ENCODE assay signal across 9 cellular contexts in genomic region chr6:16669227-16669626, GRCh38.
A peak's percentile ranks its signal among the peaks of the same experiment; 100 is the strongest.
DNase-seq lines count a peak whose midpoint lies in the region; FAIRE-seq and TF ChIP-seq lines count a peak whose summit lies in the region.
"Had no signal": no experiment of that assay in that cellular context is flagged by ENCODE, and none has a peak within 500 bp of the region (broad histone marks: within the 10 kb centered on the region; RNA-seq: fewer than 3 reads in every experiment).

No MANE protein-coding gene starts in this region.

- WGBS in small intestine, 3 donors = 67 to 84% (median 74%) methylated on average over 3 of the region's 3 CpGs
- 91% methylated on average over 1 of the region's 3 CpGs; no CpG with 5 or more reads in 1 of the 2 experiments for WGBS in endodermal cell (ENCODE audit: insufficient coverage in 1 of 2, insufficient read length in 1 of 2), 2 experiments

- H3K27ac Mint-ChIP-seq in endodermal cell = no peak overlapping the region

- CTCF ChIA-PET in PC-9 (lab: Charles Lee) = no interaction called here

- DNase-seq in Caki2 (ENCODE audit: low read depth) (peak; percentile 62), PC-9 (peak; percentile 67 to 74), small intestine (peak; percentile 50), NCI-H128 (lab: John Stamatoyannopoulos, UW; ENCODE audit: unreplicated experiment) (no peak), endodermal cell (no peak), NCI-H510A (lab: John Stamatoyannopoulos, UW) (no peak), GM20000 (ENCODE audit: low spot score) (no peak)
- peak; percentile 90 for DNase-seq in activated effector memory CD4-positive, alpha-beta T cell treated with anti-CD3 and anti-CD28 coated beads, Interleukin-2, amount 50 U/mL, for 16 hours
- DNase-seq: amygdala had no signal

- POLR2A ChIA-PET in PC-9 (lab: Charles Lee; ENCODE audit: unreplicated experiment) = interaction anchor here (1.0 kb wide), 1 partner anchor 12 kb away, joined by 14 read pairs; no protein-coding TSS in a partner anchor

- H3K9me3 ChIP-seq in PC-9 (ENCODE audit: insufficient read depth, low read depth) = no peaks in the 10 kb centered on the region
- H3K9me3 ChIP-seq in small intestine (ENCODE audit: control insufficient read depth, low read depth) = no peaks in the 10 kb centered on the region
- no peaks in the 10 kb centered on the region for H3K9me3 ChIP-seq in endodermal cell (ENCODE audit: control insufficient read depth, low read length)

- TF ChIP-seq CTCF in PC-9 (conservative IDR thresholded peaks at IDR 0.05) = no peak
- no peak for TF ChIP-seq CTCF in endodermal cell (conservative IDR thresholded peaks at IDR 0.05)
- no peak for TF ChIP-seq CTCF in GM20000 (IDR thresholded peaks at IDR 0.05; ENCODE audit: extremely low read depth, missing control alignments)

- H3K9me3 Mint-ChIP-seq in endodermal cell = no peaks in the 10 kb centered on the region

- intact Hi-C loops in PC-9 (cut with micrococcal nuclease; ENCODE audit: unreplicated experiment) = no loop called here

- 0 out of 2 replicates have a peak, but pooled peaks cover 4% of the 10 kb centered on the region for H3K36me3 ChIP-seq in PC-9 (ENCODE audit: low read depth)
- H3K36me3 ChIP-seq in small intestine (ENCODE audit: control insufficient read depth in 2 of 2, insufficient read depth in 2 of 2, low read length in 2 of 2) = no peaks in the 10 kb centered on the region
- no peaks in the 10 kb centered on the region for H3K36me3 ChIP-seq in endodermal cell (ENCODE audit: control insufficient read depth, insufficient read depth, low read length)

- no peak overlapping the region for H3K4me3 Mint-ChIP-seq in endodermal cell

- peak overlapping the region; percentile 35 for H3K4me2 ChIP-seq in PC-9

- H3K4me3 ChIP-seq in PC-9 (no peak overlapping the region), small intestine (ENCODE audit: low read depth in 1 of 2, low read length in 2 of 2) (no peak overlapping the region), endodermal cell (ENCODE audit: low read length) (no peak overlapping the region)

- H3K4me1 Mint-ChIP-seq in endodermal cell = peaks cover 18% of the 10 kb centered on the region

- in situ Hi-C loops in Caki2 (cut with HindIII; ENCODE audit: low pct_unique_long_range_greater_than_20kb, low sequenced_read_pairs) = no loop called here

- no peaks in the 10 kb centered on the region for H3K79me2 ChIP-seq in PC-9 (ENCODE audit: low read depth)

- H3K4me1 ChIP-seq in PC-9 (replicated peaks; ENCODE audit: insufficient read depth) (peaks cover 44% of the 10 kb centered on the region), small intestine (ENCODE audit: control insufficient read depth in 2 of 2, insufficient read depth in 1 of 2, low read depth in 1 of 2, low read length in 1 of 2) (peaks cover 2 to 11% of the 10 kb centered on the region in 2 donors), endodermal cell (ENCODE audit: control insufficient read depth, insufficient read depth, low read length) (no peaks in the 10 kb centered on the region)

- H3K27ac ChIP-seq in PC-9 = peak overlapping the region; percentile 82
- no peak overlapping the region for H3K27ac ChIP-seq in small intestine (ENCODE audit: low read depth in 1 of 2, low read length in 1 of 2)
- H3K27ac ChIP-seq in endodermal cell (ENCODE audit: low read depth, low read length) = no peak overlapping the region

- no TSS peak for BruUV-seq in PC-9 (replicated peaks; lab: Mats Ljungman, UMichigan)

- H3K27me3 Mint-ChIP-seq in endodermal cell (ENCODE audit: insufficient read depth) = no peaks in the 10 kb centered on the region

- no peaks in the 10 kb centered on the region for H3K36me3 Mint-ChIP-seq in endodermal cell (ENCODE audit: low read depth)

- H3K9ac ChIP-seq in endodermal cell (ENCODE audit: extremely low read depth, low read length, poor library complexity, severe bottlenecking) = no peak overlapping the region

- H3F3A ChIP-seq in PC-9 (ENCODE audit: insufficient read depth, low read depth) = peaks cover 7% of the 10 kb centered on the region; the same call in 1 of the 2 replicates

- FAIRE-seq in small intestine (lab: Jason Lieb, UNC) = no peak

- H2AFZ ChIP-seq in PC-9 = no peak overlapping the region

- H4K20me1 ChIP-seq in PC-9 (ENCODE audit: insufficient read depth) = no peaks in the 10 kb centered on the region

- H3K27me3 ChIP-seq in PC-9 (ENCODE audit: insufficient read depth, low read depth) = no peaks in the 10 kb centered on the region
- H3K27me3 ChIP-seq in small intestine (ENCODE audit: control insufficient read depth in 2 of 2, insufficient read depth in 2 of 2, low read length in 2 of 2) = no peaks in the 10 kb centered on the region
- H3K27me3 ChIP-seq in endodermal cell (ENCODE audit: control insufficient read depth, insufficient read depth, low read length, poor library complexity, severe bottlenecking) = no peaks in the 10 kb centered on the region

- no peaks in the 10 kb centered on the region for H3K9me2 ChIP-seq in PC-9 (ENCODE audit: insufficient read depth)

Comparison
In these comparisons a context has a peak if more than half of its experiments do, and no peak if none do; other contexts are left out.
1. DNase-seq: peak in Caki2 (single experiment), PC-9 (2 of 2), activated effector memory CD4-positive, alpha-beta T cell treated with anti-CD3 and anti-CD28 coated beads, Interleukin-2, amount 50 U/mL, for 16 hours (single experiment) and small intestine (single experiment); none in NCI-H128 (single experiment), endodermal cell (single experiment), NCI-H510A (single experiment) and GM20000 (single experiment).